1 cellular context compared by ENCODE assay signal in genomic region chr3:194986208-194987043, GRCh38.
A peak's percentile ranks its signal among the peaks of the same experiment; 100 is the strongest.
TF ChIP-seq lines count a peak whose summit lies in the region.

No MANE protein-coding gene starts in this region.

TF ChIP-seq in HepG2, 621 proteins besides CTCF, POLR2A, EP300 and RAD21 (continued from another document):
- TF ChIP-seq ZFP91 (CRISPR knock-in tag; IDR thresholded peaks at IDR 0.05; ENCODE audit: borderline replicate concordance) = no peak
- TF ChIP-seq ETS1 (CRISPR knock-in tag; IDR thresholded peaks at IDR 0.05) = no peak
- peak; percentile 50; the same call in 1 of the 2 replicates for TF ChIP-seq CEBPB (IDR thresholded peaks at IDR 0.05; ENCODE audit: borderline replicate concordance, low read depth, low read length)
- no peak for TF ChIP-seq PRDM15 (CRISPR knock-in tag; IDR thresholded peaks at IDR 0.05)
- peak; percentile 23 to 39; a peak in 2 of 4 replicates for TF ChIP-seq MAFK (conservative IDR thresholded peaks at IDR 0.05 in 1 of 2, IDR thresholded peaks at IDR 0.05 in 1 of 2; ENCODE audit: low read length in 2 of 2)
- TF ChIP-seq CEBPG (CRISPR knock-in tag; IDR thresholded peaks at IDR 0.05) = peak; percentile 33
- TF ChIP-seq ZNF317 (CRISPR knock-in tag; IDR thresholded peaks at IDR 0.05) = no peak
